In genomic region chr7:121372376-121373024, GRCh38 we compare ENCODE assay signal across 8 cellular contexts.
DNase-seq lines count a peak whose midpoint lies in the region; ATAC-seq and TF ChIP-seq lines count a peak whose summit lies in the region.

No MANE protein-coding gene starts in this region.

- no peak overlapping the region; the same call in 1 of the 2 replicates for H3K4me3 ChIP-seq in GM12864 (ENCODE audit: low read depth, low read length)

- DNase-seq in GM12864 (ENCODE audit: low read depth) (peak; percentile 62), germinal center (ENCODE audit: low spot score) (peak; percentile 29), DMS153 treated with DMSO at 0.1 percent for 48 hours (lab: John Stamatoyannopoulos, UW; ENCODE audit: unreplicated experiment) (no peak)
- no peak for DNase-seq in stimulated activated CD4-positive, alpha-beta T cell treated with anti-CD3 and anti-CD28 coated beads, Interleukin-4, amount 100 ng/mL, for 24 hours
- DNase-seq in effector CD8-positive, alpha-beta T cell (lab: John Stamatoyannopoulos, UW) = no peak
- no peak for DNase-seq in activated CD4-positive, alpha-beta T cell treated with anti-CD3 and anti-CD28 coated beads for 1 hour

- TF ChIP-seq CTCF in GM12864 (IDR thresholded peaks at IDR 0.05; ENCODE audit: low read depth, low read length, missing control alignments) = no peak

- ATAC-seq in GM21423 (IDR thresholded peaks at IDR 0.05; ENCODE audit: unreplicated experiment) (peak; percentile 88), HG03558 (IDR thresholded peaks at IDR 0.05; ENCODE audit: extremely low read depth, unreplicated experiment) (peak; percentile 82)

Comparison
In these comparisons a context has a peak if more than half of its experiments do, and no peak if none do; other contexts are left out.
1. DNase-seq: peak in GM12864 (single experiment) and germinal center (single experiment); none in stimulated activated CD4-positive, alpha-beta T cell treated with anti-CD3 and anti-CD28 coated beads, Interleukin-4, amount 100 ng/mL, for 24 hours (single experiment), effector CD8-positive, alpha-beta T cell (single experiment), DMS153 treated with DMSO at 0.1 percent for 48 hours (single experiment) and activated CD4-positive, alpha-beta T cell treated with anti-CD3 and anti-CD28 coated beads for 1 hour (single experiment).